Comparison of ENCODE assay signal across 2 cellular contexts in the genomic region with DNA sequence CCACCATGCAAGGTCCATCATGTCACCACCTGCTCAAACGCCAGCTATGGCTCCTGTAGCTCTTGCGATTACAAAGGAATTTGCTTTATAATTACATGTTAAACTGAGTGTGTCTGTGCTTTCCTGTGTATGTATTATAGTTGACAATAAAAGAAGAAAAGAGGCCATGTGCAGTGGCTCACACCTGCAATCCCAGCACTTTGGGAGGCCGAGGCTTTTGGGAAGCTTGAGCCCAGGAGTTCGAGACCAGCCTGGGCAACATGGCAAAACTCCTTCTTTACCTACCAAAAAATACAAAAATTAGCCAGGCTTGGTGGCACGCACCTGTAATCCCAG.
TF ChIP-seq lines count a peak whose summit lies in the region.

No MANE protein-coding gene starts in this region.

TF ChIP-seq in SK-N-SH, 30 proteins besides CTCF, POLR2A, EP300 and RAD21:
- TF ChIP-seq ZBTB33 (IDR thresholded peaks at IDR 0.05; ENCODE audit: borderline replicate concordance, low read depth): no peak

TF ChIP-seq in SK-N-SH treated with all-trans-retinoic acid at 6 μM for 48 hours, 23 proteins besides CTCF, POLR2A, EP300 and RAD21 (continued from another document):
- no peak for TF ChIP-seq POU6F1 (CRISPR knock-in tag; IDR thresholded peaks at IDR 0.05; ENCODE audit: borderline replicate concordance, low read depth)
- TF ChIP-seq ARNTL (CRISPR knock-in tag; IDR thresholded peaks at IDR 0.05; ENCODE audit: borderline replicate concordance, low read depth): no peak
- TF ChIP-seq, protein P1, sequence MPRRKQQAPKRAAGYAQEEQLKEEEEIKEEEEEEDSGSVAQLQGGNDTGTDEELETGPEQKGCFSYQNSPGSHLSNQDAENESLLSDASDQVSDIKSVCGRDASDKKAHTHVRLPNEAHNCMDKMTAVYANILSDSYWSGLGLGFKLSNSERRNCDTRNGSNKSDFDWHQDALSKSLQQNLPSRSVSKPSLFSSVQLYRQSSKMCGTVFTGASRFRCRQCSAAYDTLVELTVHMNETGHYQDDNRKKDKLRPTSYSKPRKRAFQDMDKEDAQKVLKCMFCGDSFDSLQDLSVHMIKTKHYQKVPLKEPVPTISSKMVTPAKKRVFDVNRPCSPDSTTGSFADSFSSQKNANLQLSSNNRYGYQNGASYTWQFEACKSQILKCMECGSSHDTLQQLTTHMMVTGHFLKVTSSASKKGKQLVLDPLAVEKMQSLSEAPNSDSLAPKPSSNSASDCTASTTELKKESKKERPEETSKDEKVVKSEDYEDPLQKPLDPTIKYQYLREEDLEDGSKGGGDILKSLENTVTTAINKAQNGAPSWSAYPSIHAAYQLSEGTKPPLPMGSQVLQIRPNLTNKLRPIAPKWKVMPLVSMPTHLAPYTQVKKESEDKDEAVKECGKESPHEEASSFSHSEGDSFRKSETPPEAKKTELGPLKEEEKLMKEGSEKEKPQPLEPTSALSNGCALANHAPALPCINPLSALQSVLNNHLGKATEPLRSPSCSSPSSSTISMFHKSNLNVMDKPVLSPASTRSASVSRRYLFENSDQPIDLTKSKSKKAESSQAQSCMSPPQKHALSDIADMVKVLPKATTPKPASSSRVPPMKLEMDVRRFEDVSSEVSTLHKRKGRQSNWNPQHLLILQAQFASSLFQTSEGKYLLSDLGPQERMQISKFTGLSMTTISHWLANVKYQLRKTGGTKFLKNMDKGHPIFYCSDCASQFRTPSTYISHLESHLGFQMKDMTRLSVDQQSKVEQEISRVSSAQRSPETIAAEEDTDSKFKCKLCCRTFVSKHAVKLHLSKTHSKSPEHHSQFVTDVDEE (CRISPR knock-in tag; IDR thresholded peaks at IDR 0.05): no peak
- TF ChIP-seq CREB5 (CRISPR knock-in tag; IDR thresholded peaks at IDR 0.05; ENCODE audit: low read depth): no peak
- TF ChIP-seq PPARA (CRISPR knock-in tag; IDR thresholded peaks at IDR 0.05; ENCODE audit: borderline replicate concordance): no peak
